In genomic region chr5:98839469-98840383, GRCh38 we compare ENCODE assay signal across 9 cellular contexts.
DNase-seq lines count a peak whose midpoint lies in the region; ATAC-seq, FAIRE-seq and TF ChIP-seq lines count a peak whose summit lies in the region.
"Had no signal": no experiment of that assay in that cellular context is flagged by ENCODE, and none has a peak within 500 bp of the region (broad histone marks: within the 10 kb centered on the region; RNA-seq: fewer than 3 reads in every experiment).

No MANE protein-coding gene starts in this region.

- H3K27ac Mint-ChIP-seq in activated naive CD8-positive, alpha-beta T cell treated with anti-CD3 and anti-CD28 coated beads, Interleukin-2, amount 10 ng/mL, durations not matched to agents 7 days and 5 days: peak overlapping the region; percentile 51

- no peaks in the 10 kb centered on the region for H3K9me3 Mint-ChIP-seq in activated naive CD8-positive, alpha-beta T cell treated with anti-CD3 and anti-CD28 coated beads, Interleukin-2, amount 10 ng/mL, durations not matched to agents 7 days and 5 days

- 61% methylated on average over 17 of the region's 42 CpGs for WGBS in HepG2 (ENCODE audit: low lambda C conversion rate)

- intact Hi-C loops in HepG2 (cut with micrococcal nuclease; ENCODE audit: unreplicated experiment): loop anchor here (2.0 kb wide), 1 partner anchor 221 kb away; no protein-coding TSS in a partner anchor

- no peaks in the 10 kb centered on the region for H3K36me3 ChIP-seq in HepG2 (replicated peaks in 1 of 2; ENCODE audit: control insufficient read depth in 1 of 2, insufficient read depth in 2 of 2, low read length in 2 of 2)
- H3K36me3 ChIP-seq in MG63: no peaks in the 10 kb centered on the region

- no peak for TF ChIP-seq RAD21 in HepG2 (CRISPR knock-in tag; IDR thresholded peaks at IDR 0.05)

- H3K27ac ChIP-seq in HepG2 (ENCODE audit: extremely low read length, insufficient read depth, low read length): no peak overlapping the region
- H3K27ac ChIP-seq: epithelial cell of prostate had no signal

- H4K20me1 ChIP-seq in HepG2 (ENCODE audit: insufficient read depth, low read length): no peaks in the 10 kb centered on the region

- peak overlapping the region; percentile 94 for H2AFZ ChIP-seq in HepG2 (ENCODE audit: low read length)

- ATAC-seq in HG03039 (IDR thresholded peaks at IDR 0.05; ENCODE audit: unreplicated experiment) (peak; percentile 64), HepG2 (peak; percentile 90), GM19324 (IDR thresholded peaks at IDR 0.05; ENCODE audit: low FRiP score, unreplicated experiment) (no peak), HG03280 (IDR thresholded peaks at IDR 0.05; ENCODE audit: unreplicated experiment) (no peak)
- peak; percentile 75 for ATAC-seq in activated naive CD8-positive, alpha-beta T cell treated with anti-CD3 and anti-CD28 coated beads, Interleukin-2, amount 10 ng/mL, durations not matched to agents 7 days and 5 days (ENCODE audit: low read depth)

- H3K4me3 Mint-ChIP-seq in activated naive CD8-positive, alpha-beta T cell treated with anti-CD3 and anti-CD28 coated beads, Interleukin-2, amount 10 ng/mL, durations not matched to agents 7 days and 5 days: peak overlapping the region; percentile 44

- peak; percentile 15 for FAIRE-seq in HepG2 (lab: Jason Lieb, UNC)

- H3K4me1 ChIP-seq in HepG2 (ENCODE audit: insufficient read depth, low read length): no peaks in the 10 kb centered on the region

- in situ Hi-C loops in HepG2 (cut with HindIII; ENCODE audit: extremely low pct_ligation_motif_present, low pct_unique_long_range_greater_than_20kb): loop anchor here (25.0 kb wide), 1 partner anchor 1302 kb away; no protein-coding TSS in a partner anchor

- H3K27me3 Mint-ChIP-seq in activated naive CD8-positive, alpha-beta T cell treated with anti-CD3 and anti-CD28 coated beads, Interleukin-2, amount 10 ng/mL, durations not matched to agents 7 days and 5 days: no peaks in the 10 kb centered on the region

- peaks cover 2% of the 10 kb centered on the region for H3K4me1 Mint-ChIP-seq in activated naive CD8-positive, alpha-beta T cell treated with anti-CD3 and anti-CD28 coated beads, Interleukin-2, amount 10 ng/mL, durations not matched to agents 7 days and 5 days

- peaks cover 18% of the 10 kb centered on the region for H3K9me3 ChIP-seq in HepG2 (ENCODE audit: low read length)
- peaks cover 4% of the 10 kb centered on the region for H3K9me3 ChIP-seq in MG63

- TF ChIP-seq POLR2A in HepG2 (IDR thresholded peaks at IDR 0.05; ENCODE audit: insufficient read depth in 1 of 2, low read depth in 2 of 2, low read length in 2 of 2): no peak

- peak overlapping the region; percentile 58 for H3K4me2 ChIP-seq in HepG2 (ENCODE audit: low read depth, low read length)

- TF ChIP-seq EP300 in HepG2 (IDR thresholded peaks at IDR 0.05; ENCODE audit: low read depth in 2 of 2, low read length in 2 of 2): no peak
- TF ChIP-seq EP300 in HepG2 (CRISPR knock-in tag; IDR thresholded peaks at IDR 0.05; ENCODE audit: borderline replicate concordance): no peak

- H3K27me3 ChIP-seq in HepG2 (ENCODE audit: control insufficient read depth in 1 of 2, insufficient read depth in 2 of 2, low read length in 2 of 2) (no peaks in the 10 kb centered on the region; a peak in 1 of 5 replicates), MG63 (no peaks in the 10 kb centered on the region)

- no peaks in the 10 kb centered on the region for H3K36me3 Mint-ChIP-seq in activated naive CD8-positive, alpha-beta T cell treated with anti-CD3 and anti-CD28 coated beads, Interleukin-2, amount 10 ng/mL, durations not matched to agents 7 days and 5 days

- no peak overlapping the region; a peak in 1 of 6 replicates for H3K4me3 ChIP-seq in HepG2 (replicated peaks in 1 of 3; ENCODE audit: insufficient read depth in 1 of 3, low read depth in 2 of 3, low read length in 3 of 3)
- H3K4me3 ChIP-seq in MG63: no peak overlapping the region

- no peak overlapping the region for H3K9ac ChIP-seq in HepG2 (ENCODE audit: insufficient read depth, low read depth, low read length)

- CTCF ChIA-PET in HepG2 (lab: Yijun Ruan, JAX; ENCODE audit: low intra/inter-chr PET ratio, low total read pairs): interaction anchor here (1.4 kb wide), 1 partner anchor 221 kb away, joined by 7 read pairs; no protein-coding TSS in a partner anchor

- TF ChIP-seq CTCF in GM10266 (IDR thresholded peaks at IDR 0.05; ENCODE audit: control insufficient read depth, insufficient read depth, low read depth, missing control alignments): peak; percentile 10
- peak; percentile 60 for TF ChIP-seq CTCF in HepG2 (CRISPR knock-in tag; IDR thresholded peaks at IDR 0.05)

- BruUV-seq in HepG2 (replicated peaks; lab: Mats Ljungman, UMichigan): no TSS peak

- peak; percentile 38 for DNase-seq in GM10266 (ENCODE audit: extremely low spot score)
- peak; percentile 36 for DNase-seq in activated naive CD8-positive, alpha-beta T cell treated with anti-CD3 and anti-CD28 coated beads, Interleukin-2, amount 10 ng/mL, durations not matched to agents 7 days and 5 days
- peak; percentile 7 for DNase-seq in HepG2 (ENCODE audit: low spot score)
- no peak for DNase-seq in NCI-H510A (lab: John Stamatoyannopoulos, UW)
- no peak for DNase-seq in MG63

- POLR2A ChIA-PET in activated naive CD8-positive, alpha-beta T cell treated with anti-CD3 and anti-CD28 coated beads, Interleukin-2, amount 10 ng/mL, durations not matched to agents 7 days and 5 days (lab: Charles Lee): no interaction called here
- POLR2A ChIA-PET in HepG2 (lab: Yijun Ruan, JAX): no interaction called here

- H3K79me2 ChIP-seq in HepG2 (ENCODE audit: insufficient read depth, low read length): no peaks in the 10 kb centered on the region

TF ChIP-seq in HepG2, 621 proteins besides CTCF, POLR2A, EP300 and RAD21:
- TF ChIP-seq STAG1 (CRISPR knock-in tag; IDR thresholded peaks at IDR 0.05) (peak; percentile 28), CBX2 (IDR thresholded peaks at IDR 0.05; ENCODE audit: low read depth, low read length) (no peak), CBX2 (CRISPR knock-in tag; IDR thresholded peaks at IDR 0.05; ENCODE audit: low read depth) (no peak), ZMYM4 (CRISPR knock-in tag; IDR thresholded peaks at IDR 0.05) (peak; percentile 57; the same call in 1 of the 2 replicates)

Comparison
In these comparisons a context has a peak if more than half of its experiments do, and no peak if none do; other contexts are left out.
1. DNase-seq: peak in GM10266 (single experiment), activated naive CD8-positive, alpha-beta T cell treated with anti-CD3 and anti-CD28 coated beads, Interleukin-2, amount 10 ng/mL, durations not matched to agents 7 days and 5 days (single experiment) and HepG2 (single experiment); none in NCI-H510A (single experiment) and MG63 (single experiment).
2. ATAC-seq: peak in HG03039 (single experiment), activated naive CD8-positive, alpha-beta T cell treated with anti-CD3 and anti-CD28 coated beads, Interleukin-2, amount 10 ng/mL, durations not matched to agents 7 days and 5 days (single experiment) and HepG2 (single experiment); none in GM19324 (single experiment) and HG03280 (single experiment).